ENCODE assay signal across 8 cellular contexts in genomic region chr11:72752088-72752914, GRCh38. TPM values are rescaled to one million over a fixed set of nuclear protein-coding genes. Genes with fewer than 3 reads are reported as not detected.
DNase-seq lines count a peak whose midpoint lies in the region; ATAC-seq, FAIRE-seq and TF ChIP-seq lines count a peak whose summit lies in the region.

ARAP1 (minus strand) TSS chr11:72752408; CDS start chr11:72727128, 25,280 bp downstream.

- 2% methylated on average over 35 of the region's 51 CpGs; no CpG with 5 or more reads in 1 of the 2 experiments for WGBS in H1 (ENCODE audit: extremely low coverage in 1 of 2, insufficient coverage in 1 of 2, insufficient read length in 1 of 2, insufficient replicate concordance in 2 of 2, low coverage in 1 of 2, low lambda C conversion rate in 2 of 2, missing lambda C conversion rate in 1 of 2), 2 experiments
- WGBS in mesenchymal stem cell: 1% methylated on average over 34 of the region's 51 CpGs

- H3K9me3 ChIP-seq in H1 (ENCODE audit: insufficient read depth in 2 of 2, low read depth in 1 of 2, low read length in 1 of 2) (no peaks in the 10 kb centered on the region), mesenchymal stem cell (ENCODE audit: control insufficient read depth, low read length) (no peaks in the 10 kb centered on the region)

- FAIRE-seq in H1 (lab: Jason Lieb, UNC): no peak

- DNase-seq in NCI-H2196 (lab: John Stamatoyannopoulos, UW; ENCODE audit: unreplicated experiment) (peak; percentile 66), NCI-H2196 treated with DMSO at 0.1 percent for 48 hours (lab: John Stamatoyannopoulos, UW; ENCODE audit: unreplicated experiment) (no peak), NK-92 (lab: John Stamatoyannopoulos, UW; ENCODE audit: unreplicated experiment) (peak; percentile 21), H1 (ENCODE audit: low read depth in 1 of 2, low spot score in 2 of 2) (peak in 1 of 2 experiments; percentile 80), mesenchymal stem cell (peak; percentile 77)
- peak; percentile 70 for DNase-seq in stimulated activated CD8-positive, alpha-beta memory T cell treated with anti-CD3 and anti-CD28 coated beads, Interleukin-12 subunit alpha, Interleukin-12 subunit beta, amount 100 ng/mL, for 4 hours (ENCODE audit: low read depth)

- peaks cover 3 to 11% of the 10 kb centered on the region in 2 experiments for H4K20me1 ChIP-seq in H1 (replicated peaks in 1 of 2; ENCODE audit: control insufficient read depth in 1 of 2, insufficient read depth in 2 of 2, low read length in 2 of 2)

- TF ChIP-seq CTCF in H1 (IDR thresholded peaks at IDR 0.05; ENCODE audit: control extremely low read depth in 1 of 3, insufficient read depth in 1 of 3, low read depth in 1 of 3, low read length in 3 of 3): no peak

- H4K91ac ChIP-seq in H1 (replicated peaks; ENCODE audit: insufficient read length, low read length) (peak within 1 kb of the TSS; percentile 85), mesenchymal stem cell (ENCODE audit: low read length) (peak within 1 kb of the TSS; percentile 84)

- CTCF ChIA-PET in activated CD8-positive, alpha-beta memory T cell treated with anti-CD3 and anti-CD28 coated beads for 36 hours (lab: Charles Lee): interaction anchor here (1.9 kb wide), 1 partner anchor 42 kb away, joined by 6 read pairs; the partner anchor contains the start of gene STARD10
- CTCF ChIA-PET in H1 (lab: Charles Lee; ENCODE audit: partially characterized antibody): interaction anchor here (0.6 to 2.2 kb wide), 9 partner anchors 11 to 174 kb away, joined by 3 to 7 read pairs (median 5); no protein-coding TSS in a partner anchor

- H3K14ac ChIP-seq in H1 (ENCODE audit: insufficient read length) (no peak within 1 kb of the TSS), mesenchymal stem cell (ENCODE audit: low read length in 2 of 2) (peak within 1 kb of the TSS in 1 of 2 experiments; percentile 94)

- H3K4me2 ChIP-seq in H1 (ENCODE audit: insufficient read depth in 1 of 2, low read depth in 2 of 2, low read length in 2 of 2): peak within 1 kb of the TSS; percentile 74 to 87
- peak within 1 kb of the TSS; percentile 89 for H3K4me2 ChIP-seq in mesenchymal stem cell (ENCODE audit: low read length, poor library complexity, severe bottlenecking)

- H2AFZ ChIP-seq in H1 (ENCODE audit: low read length) (no peak within 1 kb of the TSS), mesenchymal stem cell (ENCODE audit: low read depth, low read length) (peak within 1 kb of the TSS; percentile 62)

- ATAC-seq in HG03103 (IDR thresholded peaks at IDR 0.05; ENCODE audit: low read depth, unreplicated experiment): peak; percentile 57

- H2AK5ac ChIP-seq in H1 (ENCODE audit: low read depth, low read length) (0 out of 2 replicates have a peak within 1 kb of the TSS, but pooled peaks have one; percentile 48), mesenchymal stem cell (ENCODE audit: low read length, severe bottlenecking) (peak within 1 kb of the TSS; percentile 27)

- peak within 1 kb of the TSS; percentile 81 for H4K5ac ChIP-seq in H1 (ENCODE audit: insufficient read length, low read depth, low read length)

- H3K4me1 ChIP-seq in H1 (replicated peaks in 1 of 4; ENCODE audit: control insufficient read depth in 3 of 4, insufficient read depth in 4 of 4, low read length in 3 of 4) (peaks cover 0 to 18% (median 12%) of the 10 kb centered on the region in 4 experiments; a peak in 6 of 7 replicates), mesenchymal stem cell (ENCODE audit: control insufficient read depth, insufficient read depth, low read depth, low read length) (peaks cover 29% of the 10 kb centered on the region)

- TF ChIP-seq EP300 in H1 (IDR thresholded peaks at IDR 0.05; ENCODE audit: borderline replicate concordance in 1 of 2, low read depth in 2 of 2, low read length in 2 of 2): no peak

- peak within 1 kb of the TSS; percentile 37 to 54 (median 48) for H3K9ac ChIP-seq in H1 (replicated peaks in 1 of 4; ENCODE audit: extremely low read depth in 1 of 4, low read depth in 3 of 4, low read length in 3 of 4)
- H3K9ac ChIP-seq in mesenchymal stem cell (ENCODE audit: low read length): peak within 1 kb of the TSS; percentile 94

- H2BK20ac ChIP-seq in H1 (ENCODE audit: low read length): no peak within 1 kb of the TSS

- H3K36me3 ChIP-seq in H1 (ENCODE audit: control insufficient read depth in 2 of 4, insufficient read depth in 4 of 4, low read length in 3 of 4) (no peaks in the 10 kb centered on the region), mesenchymal stem cell (ENCODE audit: control insufficient read depth in 1 of 2, insufficient read depth in 2 of 2, low read depth in 1 of 2, low read length in 2 of 2) (peaks cover 8 to 25% of the 10 kb centered on the region in 2 experiments)

- TF ChIP-seq RAD21 in H1 (IDR thresholded peaks at IDR 0.05 in 1 of 2, conservative IDR thresholded peaks at IDR 0.05 in 1 of 2; ENCODE audit: low read depth in 2 of 2, low read length in 2 of 2): no peak

- H3K4ac ChIP-seq in H1 (replicated peaks; ENCODE audit: insufficient read length, low read depth, low read length): peak within 1 kb of the TSS; percentile 96
- H3K4ac ChIP-seq in mesenchymal stem cell (ENCODE audit: low read depth in 1 of 2, low read length in 2 of 2): peak within 1 kb of the TSS; percentile 7 to 95

- H3K4me3 ChIP-seq in H1 (ENCODE audit: extremely low read depth in 1 of 4, insufficient read depth in 2 of 4, low read depth in 3 of 4, low read length in 4 of 4) (peak within 1 kb of the TSS; percentile 54 to 80 (median 64)), mesenchymal stem cell (ENCODE audit: insufficient read depth in 1 of 2, low read depth in 1 of 2, low read length in 2 of 2) (peak within 1 kb of the TSS; percentile 71 to 97)

- H3K18ac ChIP-seq in H1 (ENCODE audit: extremely low read depth, low read length): peak within 1 kb of the TSS; percentile 83
- H3K18ac ChIP-seq in mesenchymal stem cell (ENCODE audit: low read depth in 1 of 2, low read length in 2 of 2): peak within 1 kb of the TSS; percentile 87 to 97

- H2BK5ac ChIP-seq in H1 (ENCODE audit: low read depth, low read length) (peak within 1 kb of the TSS; percentile 81; the same call in 1 of the 2 replicates), mesenchymal stem cell (ENCODE audit: low read depth, low read length, poor library complexity, severe bottlenecking) (no peak within 1 kb of the TSS)

- H3K23ac ChIP-seq in H1 (ENCODE audit: insufficient read length) (no peak within 1 kb of the TSS), mesenchymal stem cell (ENCODE audit: low read length in 2 of 2) (no peak within 1 kb of the TSS)

- peaks cover 0 to 10% (median 5%) of the 10 kb centered on the region in 4 experiments; a peak in 3 of 7 replicates for H3K27me3 ChIP-seq in H1 (replicated peaks in 1 of 4; ENCODE audit: control insufficient read depth in 3 of 4, extremely low read depth in 1 of 4, insufficient read depth in 3 of 4, low read length in 3 of 4)
- no peaks in the 10 kb centered on the region for H3K27me3 ChIP-seq in mesenchymal stem cell (ENCODE audit: control insufficient read depth in 1 of 2, insufficient read depth in 1 of 2, low read length in 2 of 2)

- H3K27ac ChIP-seq in H1 (ENCODE audit: low read depth, low read length): no peak within 1 kb of the TSS
- no peak within 1 kb of the TSS for H3K27ac ChIP-seq in mesenchymal stem cell (ENCODE audit: low read length, poor library complexity, severe bottlenecking)

- peaks cover 16% of the 10 kb centered on the region; the same call in 1 of the 2 replicates for H3K23me2 ChIP-seq in H1 (ENCODE audit: low read depth, low read length)

- H4K8ac ChIP-seq in H1 (ENCODE audit: extremely low read depth, insufficient read depth, low read length): peak within 1 kb of the TSS; percentile 79
- H4K8ac ChIP-seq in mesenchymal stem cell (ENCODE audit: low read length): peak within 1 kb of the TSS; percentile 78

- H2BK12ac ChIP-seq in H1 (ENCODE audit: low read depth, low read length): peak within 1 kb of the TSS; percentile 77; the same call in 1 of the 2 replicates
- H2BK12ac ChIP-seq in mesenchymal stem cell (ENCODE audit: low read length in 2 of 2): peak within 1 kb of the TSS; percentile 50 to 93

- H3K79me1 ChIP-seq in H1 (ENCODE audit: low read depth, low read length) (peaks cover 13% of the 10 kb centered on the region), mesenchymal stem cell (replicated peaks; ENCODE audit: low read length, poor library complexity, severe bottlenecking) (peaks cover 20% of the 10 kb centered on the region)

- TF ChIP-seq POLR2A in H1 (IDR thresholded peaks at IDR 0.05; ENCODE audit: control extremely low read depth in 1 of 2, low read depth in 2 of 2, low read length in 2 of 2): peak in 1 of 2 experiments; percentile 32; a peak in 1 of 3 replicates

- H2BK120ac ChIP-seq in H1 (replicated peaks; ENCODE audit: low read depth, low read length): no peak within 1 kb of the TSS
- peak within 1 kb of the TSS; percentile 85 for H2BK120ac ChIP-seq in mesenchymal stem cell (ENCODE audit: low read depth, low read length)

- peak within 1 kb of the TSS; percentile 56 for H3K56ac ChIP-seq in H1 (replicated peaks; ENCODE audit: insufficient read length, low read depth, low read length)

- H2BK15ac ChIP-seq in H1 (ENCODE audit: low read length): peak within 1 kb of the TSS; percentile 95; the same call in 1 of the 2 replicates
- H2BK15ac ChIP-seq in mesenchymal stem cell (ENCODE audit: low read depth, poor library complexity, severe bottlenecking): peak within 1 kb of the TSS; percentile 68

- H3K79me2 ChIP-seq in H1 (ENCODE audit: control insufficient read depth in 1 of 2, insufficient read depth in 2 of 2, low read length in 2 of 2): peaks cover 0 to 34% of the 10 kb centered on the region in 2 experiments; a peak in 2 of 4 replicates

- POLR2A ChIA-PET in activated CD8-positive, alpha-beta memory T cell treated with anti-CD3 and anti-CD28 coated beads for 36 hours (lab: Charles Lee): interaction anchor here (0.7 kb wide), 1 partner anchor 30 kb away, joined by 3 read pairs; no protein-coding TSS in a partner anchor
- POLR2A ChIA-PET in H1 (lab: Charles Lee; ENCODE audit: partially characterized antibody): interaction anchor here (0.6 to 1.6 kb wide), 4 partner anchors 10 to 61 kb away, joined by 3 to 4 read pairs (median 3); no protein-coding TSS in a partner anchor

TF ChIP-seq in H1, 55 proteins besides CTCF, POLR2A, EP300 and RAD21 (continues in another document):
- TF ChIP-seq HDAC2 (IDR thresholded peaks at IDR 0.05; ENCODE audit: borderline replicate concordance in 1 of 2, low read depth in 2 of 2, low read length in 2 of 2): peak in 1 of 2 experiments; percentile 70; a peak in 1 of 4 replicates

RNA-seq across cellular contexts. Expression of gene ARAP1, which starts in this region (rescaled TPM):
- total RNA-seq in activated CD8-positive, alpha-beta memory T cell treated with anti-CD3 and anti-CD28 coated beads for 36 hours: 10 to 100 TPM; 66.7 to 68.5 TPM
- total RNA-seq in H1 (2021; fragmentation: NEBNext Ultra II Directional; extraction: Animal tissue kit (Norgen Biotek cat#: 25700)): 59.5 and 61.6 TPM in 2 replicates
- polyA plus RNA-seq in H1 (2011; rRNA removed): 25.7 and 39.9 TPM in 2 replicates
- 34.5 TPM for polyA plus RNA-seq in H1 (2011; cell fraction: cytosol; rRNA removed)
- 123 TPM for polyA plus RNA-seq in H1 (2011; cell fraction: nucleus; rRNA removed)
- 39.5 to 54.2 TPM (median 51.4 TPM) in 4 replicates for polyA plus RNA-seq in H1 (2012, experiment 1 of 2)
- 53.3 TPM for polyA plus RNA-seq in H1 (2012, experiment 2 of 2)
- 28.7 TPM for polyA plus RNA-seq in H1 (2013, experiment 1 of 2)
- polyA plus RNA-seq in H1 (2013, experiment 2 of 2): 25.5 TPM
- 39.5 and 45.8 TPM in 2 replicates for polyA minus RNA-seq in H1 (2011; rRNA and poly(A)+ RNA removed)
- polyA minus RNA-seq in H1 (2011; cell fraction: cytosol; rRNA and poly(A)+ RNA removed): 52.5 TPM
- 66.4 TPM for polyA minus RNA-seq in H1 (2011; cell fraction: nucleus; rRNA and poly(A)+ RNA removed)
- 26.6 TPM for polyA plus RNA-seq in mesenchymal stem cell (2013, experiment 1 of 2)
- polyA plus RNA-seq in mesenchymal stem cell (2013, experiment 2 of 2): 23.6 TPM
